Comparison of ENCODE assay signal across 33 cellular contexts in genomic region chr20:60788070-60788469, GRCh38.
"Had no signal": no experiment of that assay in that cellular context is flagged by ENCODE, and none has a peak within 500 bp of the region (broad histone marks: within the 10 kb centered on the region; RNA-seq: fewer than 3 reads in every experiment).

No MANE protein-coding gene starts in this region.

- DNase-seq: Karpas-422, Kasumi-1, MG63, MM.1S, MV-4-11, NCI-H1048, NCI-H1092, NCI-H1092 treated with DMSO at 0.1 percent for 48 hours, NCI-H1105, NCI-H1105 treated with DMSO at 0.1 percent for 48 hours, NCI-H1417 treated with DMSO at 0.1 percent for 48 hours, NCI-H1436, NCI-H1436 treated with DMSO at 0.1 percent for 48 hours, NCI-H1694, NCI-H1694 treated with DMSO at 0.1 percent for 48 hours, NCI-H187, NCI-H187 treated with DMSO at 0.1 percent for 48 hours, NCI-H1930, NCI-H2029, NCI-H2029 treated with DMSO at 0.1 percent for 48 hours, NCI-H2081, NCI-H2081 treated with DMSO at 0.1 percent for 48 hours, NCI-H2107, NCI-H2171, NCI-H2171 treated with DMSO at 0.1 percent for 48 hours, NCI-H2227 treated with DMSO at 0.1 percent for 48 hours, NCI-H226, NCI-H345, NCI-H446, NCI-H446 treated with DMSO at 0.1 percent for 48 hours, NCI-H510A, NCI-H510A treated with DMSO at 0.1 percent for 48 hours, NCI-H524 had no signal

- H3K36me3 ChIP-seq: MG63 had no signal

- H3K9me3 ChIP-seq: MG63 had no signal

- H3K4me3 ChIP-seq: MG63 had no signal

- H3K27me3 ChIP-seq: MG63 had no signal
